ENCODE assay signal across 25 cellular contexts in genomic region chr11:24155792-24156191, GRCh38.
DNase-seq lines count a peak whose midpoint lies in the region; ATAC-seq and TF ChIP-seq lines count a peak whose summit lies in the region.
"Had no signal": no experiment of that assay in that cellular context is flagged by ENCODE, and none has a peak within 500 bp of the region (broad histone marks: within the 10 kb centered on the region; RNA-seq: fewer than 3 reads in every experiment).

No MANE protein-coding gene starts in this region.

- DNase-seq in DMS 273 (lab: John Stamatoyannopoulos, UW; ENCODE audit: unreplicated experiment), result peak; percentile 0
- no peak for DNase-seq in DMS 273 treated with DMSO at 0.1 percent for 48 hours (lab: John Stamatoyannopoulos, UW)
- peak; percentile 2 for DNase-seq in RPMI7951 (ENCODE audit: low read depth)
- DNase-seq in iPS-NIHi11 (ENCODE audit: low spot score), result peak; percentile 20
- no peak for DNase-seq in upper lobe of right lung
- DNase-seq in NCI-H510A (lab: John Stamatoyannopoulos, UW), result no peak
- no peak for DNase-seq in G401 (ENCODE audit: low spot score)
- no peak for DNase-seq in lower lobe of right lung
- DNase-seq: 8988T; activated CD4-positive, CD25-positive, alpha-beta regulatory T cell treated with anti-CD3 and anti-CD28 coated beads, Interleukin-2, amount 50 U/mL, for 72 hours; activated naive CD4-positive, alpha-beta T cell treated with anti-CD3 and anti-CD28 coated beads, Interleukin-2, amount 50 U/mL, for 16 hours; anterior cingulate cortex; CD8-positive, alpha-beta memory T cell; DND-41; dorsolateral prefrontal cortex; GOT3; heart right ventricle; left ventricle myocardium inferior; MG63; NCI-H146; NCI-H2171 treated with DMSO at 0.1 percent for 48 hours; NCI-H526 treated with DMSO at 0.1 percent for 48 hours had no signal

- H3K9me3 ChIP-seq in upper lobe of right lung (no peaks in the 10 kb centered on the region), lower lobe of right lung (no peaks in the 10 kb centered on the region)
- H3K9me3 ChIP-seq: heart right ventricle, left ventricle myocardium inferior, MG63, mucosa of descending colon, suprapubic skin had no signal

- H3K27ac ChIP-seq in upper lobe of right lung, result no peak overlapping the region
- no peak overlapping the region for H3K27ac ChIP-seq in lower lobe of right lung
- H3K27ac ChIP-seq: dorsolateral prefrontal cortex, epithelial cell of prostate, heart right ventricle, left ventricle myocardium inferior, suprapubic skin had no signal

- in situ Hi-C loops in G401 (cut with HindIII; ENCODE audit: low sequenced_read_pairs), result no loop called here

- H3K4me1 ChIP-seq in upper lobe of right lung (no peaks in the 10 kb centered on the region), lower lobe of right lung (no peaks in the 10 kb centered on the region)
- H3K4me1 ChIP-seq: heart right ventricle, left ventricle myocardium inferior, suprapubic skin had no signal

- H3K27me3 ChIP-seq in upper lobe of right lung, result no peaks in the 10 kb centered on the region
- no peaks in the 10 kb centered on the region for H3K27me3 ChIP-seq in lower lobe of right lung (ENCODE audit: low read depth)
- H3K27me3 ChIP-seq: heart right ventricle, MG63, suprapubic skin had no signal

- H3K36me3 ChIP-seq in upper lobe of right lung (no peaks in the 10 kb centered on the region), lower lobe of right lung (no peaks in the 10 kb centered on the region)
- H3K36me3 ChIP-seq: heart right ventricle, left ventricle myocardium inferior, MG63, suprapubic skin had no signal

- intact Hi-C loops in upper lobe of right lung (cut with DNase I), result no loop called here
- intact Hi-C loops in lower lobe of right lung (cut with DNase I), result no loop called here

- peak; percentile 14 for ATAC-seq in upper lobe of right lung
- ATAC-seq in lower lobe of right lung, result no peak
- ATAC-seq: heart right ventricle, mucosa of descending colon had no signal

- no peak for TF ChIP-seq CTCF in upper lobe of right lung (IDR thresholded peaks at IDR 0.05)
- no peak for TF ChIP-seq CTCF in lower lobe of right lung (IDR thresholded peaks at IDR 0.05)

- no peak overlapping the region for H3K4me3 ChIP-seq in upper lobe of right lung
- no peak overlapping the region for H3K4me3 ChIP-seq in lower lobe of right lung
- H3K4me3 ChIP-seq: dorsolateral prefrontal cortex, heart right ventricle, left ventricle myocardium inferior, MG63, mucosa of descending colon, suprapubic skin had no signal

Comparison
In these comparisons a context has a peak if more than half of its experiments do, and no peak if none do; other contexts are left out.
1. DNase-seq: peak in DMS 273 (single experiment), RPMI7951 (single experiment) and iPS-NIHi11 (single experiment); none in DMS 273 treated with DMSO at 0.1 percent for 48 hours (single experiment), upper lobe of right lung (single experiment), NCI-H510A (single experiment), G401 (single experiment) and lower lobe of right lung (single experiment).